1 cellular context compared by ENCODE assay signal in genomic region chr19:45779231-45780145, GRCh38.
TF ChIP-seq lines count a peak whose summit lies in the region.

No MANE protein-coding gene starts in this region.

TF ChIP-seq in K562, 482 proteins besides CTCF, POLR2A, EP300 and RAD21 (continued from another document):
- TF ChIP-seq ZNF511 (CRISPR knock-in tag; IDR thresholded peaks at IDR 0.05) (peak; percentile 57; the same call in 1 of the 2 replicates), TCF3 (CRISPR knock-in tag; IDR thresholded peaks at IDR 0.05) (no peak), ZNF232 (CRISPR knock-in tag; IDR thresholded peaks at IDR 0.05) (no peak), ZBTB7A (IDR thresholded peaks at IDR 0.05; ENCODE audit: borderline replicate concordance, control insufficient read depth, low read depth, low read length) (peak; percentile 99), ZHX1 (conservative IDR thresholded peaks at IDR 0.05; ENCODE audit: low read length) (no peak), NUFIP1 (IDR thresholded peaks at IDR 0.05; ENCODE audit: partially characterized antibody) (no peak), GATAD2B (IDR thresholded peaks at IDR 0.05; ENCODE audit: borderline replicate concordance) (no peak), SPI1 (IDR thresholded peaks at IDR 0.05; ENCODE audit: borderline replicate concordance, low read depth, low read length) (no peak), MBD2 (IDR thresholded peaks at IDR 0.05; ENCODE audit: borderline replicate concordance, low read depth) (no peak), SREBF2 (CRISPR knock-in tag; IDR thresholded peaks at IDR 0.05) (no peak), HNRNPL (IDR thresholded peaks at IDR 0.05; ENCODE audit: low read depth, low read length) (no peak), HCFC1 (IDR thresholded peaks at IDR 0.05; ENCODE audit: low read depth, low read length) (peak; percentile 37; the same call in 1 of the 2 replicates), RNF219 (CRISPR knock-in tag; IDR thresholded peaks at IDR 0.05) (no peak), TBP (optimal IDR thresholded peaks at IDR 0.05; ENCODE audit: low read depth, low read length) (peak; percentile 30), ZEB2 (IDR thresholded peaks at IDR 0.05) (peak; percentile 80), SMC3 (conservative IDR thresholded peaks at IDR 0.05; ENCODE audit: insufficient read depth, low read depth, low read length) (peak; percentile 63; the same call in 1 of the 2 replicates), CBX1 (IDR thresholded peaks at IDR 0.05; ENCODE audit: low read depth) (no peak), ZNF282 (CRISPR knock-in tag; IDR thresholded peaks at IDR 0.05) (no peak), MBD1 (CRISPR knock-in tag; IDR thresholded peaks at IDR 0.05) (no peak), CBX8 (IDR thresholded peaks at IDR 0.05; ENCODE audit: borderline replicate concordance, extremely low read depth, low read depth, low read length, poor library complexity, severe bottlenecking) (no peak), FIP1L1 (IDR thresholded peaks at IDR 0.05; ENCODE audit: low read depth, low read length, poor library complexity, severe bottlenecking) (no peak), L3MBTL2 (IDR thresholded peaks at IDR 0.05) (peak; percentile 64), PTBP1 (IDR thresholded peaks at IDR 0.05; ENCODE audit: low read depth, low read length) (0 out of 2 replicates have a peak, but pooled peaks have one; percentile 30), NR1H2 (CRISPR knock-in tag; IDR thresholded peaks at IDR 0.05) (no peak), KAT8 (IDR thresholded peaks at IDR 0.05; ENCODE audit: low read depth) (no peak), MAZ (CRISPR knock-in tag; conservative IDR thresholded peaks at IDR 0.05 in 1 of 2, IDR thresholded peaks at IDR 0.05 in 1 of 2) (peak; percentile 41 to 67), SMARCB1 (IDR thresholded peaks at IDR 0.05; ENCODE audit: insufficient read length, low read depth) (no peak)
- TF ChIP-seq, protein P1, sequence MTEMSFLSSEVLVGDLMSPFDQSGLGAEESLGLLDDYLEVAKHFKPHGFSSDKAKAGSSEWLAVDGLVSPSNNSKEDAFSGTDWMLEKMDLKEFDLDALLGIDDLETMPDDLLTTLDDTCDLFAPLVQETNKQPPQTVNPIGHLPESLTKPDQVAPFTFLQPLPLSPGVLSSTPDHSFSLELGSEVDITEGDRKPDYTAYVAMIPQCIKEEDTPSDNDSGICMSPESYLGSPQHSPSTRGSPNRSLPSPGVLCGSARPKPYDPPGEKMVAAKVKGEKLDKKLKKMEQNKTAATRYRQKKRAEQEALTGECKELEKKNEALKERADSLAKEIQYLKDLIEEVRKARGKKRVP (CRISPR knock-in tag; IDR thresholded peaks at IDR 0.05) = 0 out of 2 replicates have a peak, but pooled peaks have one; percentile 22
- TF ChIP-seq, protein P2, sequence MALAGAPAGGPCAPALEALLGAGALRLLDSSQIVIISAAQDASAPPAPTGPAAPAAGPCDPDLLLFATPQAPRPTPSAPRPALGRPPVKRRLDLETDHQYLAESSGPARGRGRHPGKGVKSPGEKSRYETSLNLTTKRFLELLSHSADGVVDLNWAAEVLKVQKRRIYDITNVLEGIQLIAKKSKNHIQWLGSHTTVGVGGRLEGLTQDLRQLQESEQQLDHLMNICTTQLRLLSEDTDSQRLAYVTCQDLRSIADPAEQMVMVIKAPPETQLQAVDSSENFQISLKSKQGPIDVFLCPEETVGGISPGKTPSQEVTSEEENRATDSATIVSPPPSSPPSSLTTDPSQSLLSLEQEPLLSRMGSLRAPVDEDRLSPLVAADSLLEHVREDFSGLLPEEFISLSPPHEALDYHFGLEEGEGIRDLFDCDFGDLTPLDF (CRISPR knock-in tag; IDR thresholded peaks at IDR 0.05) = peak; percentile 86; the same call in 1 of the 2 replicates
- TF ChIP-seq, protein P3, sequence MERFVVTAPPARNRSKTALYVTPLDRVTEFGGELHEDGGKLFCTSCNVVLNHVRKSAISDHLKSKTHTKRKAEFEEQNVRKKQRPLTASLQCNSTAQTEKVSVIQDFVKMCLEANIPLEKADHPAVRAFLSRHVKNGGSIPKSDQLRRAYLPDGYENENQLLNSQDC (CRISPR knock-in tag; IDR thresholded peaks at IDR 0.05) = no peak
- TF ChIP-seq, protein P4, sequence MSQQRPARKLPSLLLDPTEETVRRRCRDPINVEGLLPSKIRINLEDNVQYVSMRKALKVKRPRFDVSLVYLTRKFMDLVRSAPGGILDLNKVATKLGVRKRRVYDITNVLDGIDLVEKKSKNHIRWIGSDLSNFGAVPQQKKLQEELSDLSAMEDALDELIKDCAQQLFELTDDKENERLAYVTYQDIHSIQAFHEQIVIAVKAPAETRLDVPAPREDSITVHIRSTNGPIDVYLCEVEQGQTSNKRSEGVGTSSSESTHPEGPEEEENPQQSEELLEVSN (IDR thresholded peaks at IDR 0.05; ENCODE audit: borderline replicate concordance in 1 of 2, extremely low read depth in 1 of 2, insufficient read depth in 1 of 2, insufficient read length in 1 of 2, low read depth in 1 of 2, low read length in 1 of 2, poor library complexity in 1 of 2, severe bottlenecking in 1 of 2) = peak; percentile 19 to 69
- TF ChIP-seq, protein P5, sequence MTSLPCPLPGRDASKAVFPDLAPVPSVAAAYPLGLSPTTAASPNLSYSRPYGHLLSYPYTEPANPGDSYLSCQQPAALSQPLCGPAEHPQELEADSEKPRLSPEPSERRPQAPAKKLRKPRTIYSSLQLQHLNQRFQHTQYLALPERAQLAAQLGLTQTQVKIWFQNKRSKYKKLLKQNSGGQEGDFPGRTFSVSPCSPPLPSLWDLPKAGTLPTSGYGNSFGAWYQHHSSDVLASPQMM (CRISPR knock-in tag; IDR thresholded peaks at IDR 0.05) = no peak
